In genomic region chr12:759628-760027, GRCh38 we compare ENCODE assay signal across 1 cellular context.
TF ChIP-seq lines count a peak whose summit lies in the region.

No MANE protein-coding gene starts in this region.

TF ChIP-seq in WTC11, 78 proteins besides CTCF, POLR2A, EP300 and RAD21 (continued from another document):
- TF ChIP-seq PRDM15 (CRISPR knock-in tag; IDR thresholded peaks at IDR 0.05) (no peak), SP1 (CRISPR knock-in tag; conservative IDR thresholded peaks at IDR 0.05) (no peak), E2F4 (CRISPR knock-in tag; IDR thresholded peaks at IDR 0.05; ENCODE audit: borderline replicate concordance, low read depth) (no peak), USF2 (CRISPR knock-in tag; IDR thresholded peaks at IDR 0.05) (no peak), ZNF425 (CRISPR knock-in tag; conservative IDR thresholded peaks at IDR 0.05) (no peak), MXD4 (CRISPR knock-in tag; IDR thresholded peaks at IDR 0.05; ENCODE audit: borderline replicate concordance) (no peak), FOXP4 (CRISPR knock-in tag; IDR thresholded peaks at IDR 0.05) (no peak), FOXJ3 (CRISPR knock-in tag; IDR thresholded peaks at IDR 0.05; ENCODE audit: borderline replicate concordance) (no peak), RELA (CRISPR knock-in tag; IDR thresholded peaks at IDR 0.05; ENCODE audit: borderline replicate concordance) (no peak), GABPB1 (CRISPR knock-in tag; IDR thresholded peaks at IDR 0.05) (no peak), ZNF396 (CRISPR knock-in tag; IDR thresholded peaks at IDR 0.05; ENCODE audit: borderline replicate concordance) (no peak), ZMAT4 (CRISPR knock-in tag; IDR thresholded peaks at IDR 0.05) (no peak), OVOL2 (CRISPR knock-in tag; IDR thresholded peaks at IDR 0.05; ENCODE audit: borderline replicate concordance) (no peak)
TF ChIP-seq in WTC11: peak in this region for 0.
